1 cellular context compared by ENCODE assay signal in the genomic region with DNA sequence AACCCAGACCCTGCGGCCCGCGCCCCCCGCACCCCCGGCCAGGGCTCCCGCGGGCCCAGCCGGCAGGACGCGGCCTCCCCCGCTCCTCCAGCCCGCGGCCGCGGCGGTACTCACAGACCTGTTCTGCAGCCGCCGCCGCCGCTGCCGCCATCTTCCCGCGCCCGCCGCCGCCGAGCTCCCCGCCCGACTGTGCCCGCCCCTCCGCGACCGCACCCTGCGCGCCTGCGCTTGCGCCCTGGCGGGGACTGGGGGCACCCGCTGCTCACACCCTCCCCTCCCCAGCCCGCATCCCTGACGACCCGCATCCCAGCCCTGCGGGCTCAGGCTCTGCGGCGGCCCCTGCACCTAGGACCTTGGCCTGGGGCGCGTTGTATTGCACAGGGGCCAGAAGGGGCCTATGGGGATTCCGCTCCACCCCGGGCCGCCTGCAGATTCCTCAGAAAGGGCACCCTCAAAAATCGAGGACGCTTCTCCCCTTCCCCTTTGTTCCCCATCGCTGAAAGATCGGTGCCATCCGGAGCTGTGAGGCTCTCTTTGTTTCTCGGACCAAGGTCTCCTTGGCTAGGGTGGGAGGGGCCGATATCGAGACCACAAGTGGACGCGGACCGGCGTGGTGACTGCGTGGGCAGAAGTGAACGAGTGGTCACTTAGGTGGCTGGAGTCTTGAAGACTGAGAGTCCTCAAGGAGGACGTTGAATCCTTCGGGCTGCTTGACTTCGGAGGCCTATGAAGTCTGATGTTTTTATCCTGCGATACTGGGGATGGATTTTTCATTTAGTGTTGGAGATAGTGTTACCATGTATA.
A peak's percentile ranks its signal among the peaks of the same experiment; 100 is the strongest.
TF ChIP-seq lines count a peak whose summit lies in the region.

A gene with protein sequence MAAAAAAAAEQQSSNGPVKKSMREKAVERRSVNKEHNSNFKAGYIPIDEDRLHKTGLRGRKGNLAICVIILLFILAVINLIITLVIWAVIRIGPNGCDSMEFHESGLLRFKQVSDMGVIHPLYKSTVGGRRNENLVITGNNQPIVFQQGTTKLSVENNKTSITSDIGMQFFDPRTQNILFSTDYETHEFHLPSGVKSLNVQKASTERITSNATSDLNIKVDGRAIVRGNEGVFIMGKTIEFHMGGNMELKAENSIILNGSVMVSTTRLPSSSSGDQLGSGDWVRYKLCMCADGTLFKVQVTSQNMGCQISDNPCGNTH (minus strand): TSS at position 191 of the 804 bp plus-strand sequence. CDS start 40 bp downstream, at position 151.

TF ChIP-seq in H1, 55 proteins besides CTCF, POLR2A, EP300 and RAD21 (continued from another document):
- peak; percentile 78 for TF ChIP-seq TAF1 (IDR thresholded peaks at IDR 0.05; ENCODE audit: low read depth, low read length)
- peak; percentile 78 for TF ChIP-seq KDM4A (IDR thresholded peaks at IDR 0.05; ENCODE audit: low read depth, low read length, severe bottlenecking)
- no peak for TF ChIP-seq BACH1 (IDR thresholded peaks at IDR 0.05; ENCODE audit: low read length)
- 0 out of 4 replicates have a peak, but pooled peaks of 1 of the 2 experiments have one; percentile 12 for TF ChIP-seq SIN3A (conservative IDR thresholded peaks at IDR 0.05 in 1 of 2, IDR thresholded peaks at IDR 0.05 in 1 of 2; ENCODE audit: low read depth in 1 of 2, low read length in 2 of 2)
- no peak for TF ChIP-seq BRCA1 (IDR thresholded peaks at IDR 0.05; ENCODE audit: low read depth, low read length)
